Comparison of ENCODE assay signal across 19 cellular contexts in the genomic region with DNA sequence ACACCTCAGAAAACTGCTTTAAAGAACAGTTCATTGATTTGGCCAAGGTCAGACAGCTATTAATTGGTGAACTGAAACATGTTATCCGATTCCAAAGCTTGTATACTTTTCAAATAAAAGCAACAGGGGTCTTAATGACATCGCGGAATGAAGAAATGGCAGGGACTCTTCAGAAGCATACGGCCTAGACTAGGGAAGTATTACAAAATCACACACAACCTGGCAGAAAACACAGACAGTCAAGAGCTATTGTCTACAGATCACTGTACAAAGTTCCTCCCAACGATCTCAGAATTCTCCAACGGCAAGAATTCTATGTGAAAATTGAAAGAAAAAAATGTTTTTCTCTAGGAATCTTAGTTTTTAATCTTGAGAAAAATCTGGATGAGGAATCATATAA.
DNase-seq lines count a peak whose midpoint lies in the region; ATAC-seq and TF ChIP-seq lines count a peak whose summit lies in the region.
"Had no signal": no experiment of that assay in that cellular context is flagged by ENCODE, and none has a peak within 500 bp of the region (broad histone marks: within the 10 kb centered on the region; RNA-seq: fewer than 3 reads in every experiment).

No MANE protein-coding gene starts in this region.

- DNase-seq in HFFc6: no peak
- DNase-seq in NCI-H69 (lab: John Stamatoyannopoulos, UW): peak; percentile 75
- DNase-seq in fibroblast of gingiva (ENCODE audit: low read depth): peak; percentile 16
- DNase-seq in right lobe of liver: no peak
- DNase-seq in foreskin melanocyte: no peak
- DNase-seq in uterus: no peak
- DNase-seq in NCI-H526 treated with DMSO at 0.1 percent for 48 hours (lab: John Stamatoyannopoulos, UW): no peak
- no peak for DNase-seq in NCI-H1694 (lab: John Stamatoyannopoulos, UW)
- DNase-seq: CD4-positive, CD25-positive, alpha-beta regulatory T cell; GM23248; H7; IMR-90; NCI-H1417 treated with DMSO at 0.1 percent for 48 hours; NCI-H2029; Right ventricle myocardium superior; RPMI8226 had no signal

- H3K4me1 ChIP-seq in right lobe of liver (peaks cover 0 to 12% (median 6%) of the 10 kb centered on the region in 4 donors), uterus (no peaks in the 10 kb centered on the region)
- H3K4me1 ChIP-seq: BLaER1, SJSA1 had no signal

- H3K4me3 ChIP-seq in right lobe of liver: no peak overlapping the region
- no peak overlapping the region for H3K4me3 ChIP-seq in uterus
- H3K4me3 ChIP-seq: BLaER1, GM23248, SJSA1 had no signal

- no peaks in the 10 kb centered on the region for H3K27me3 ChIP-seq in right lobe of liver
- H3K27me3 ChIP-seq in uterus: no peaks in the 10 kb centered on the region
- H3K27me3 ChIP-seq: BLaER1, SJSA1 had no signal

- no peaks in the 10 kb centered on the region for H3K27me3 Mint-ChIP-seq in HFFc6 (ENCODE audit: insufficient read depth)
- H3K27me3 Mint-ChIP-seq: CD4-positive, CD25-positive, alpha-beta regulatory T cell had no signal

- no peaks in the 10 kb centered on the region for H3K9me3 ChIP-seq in right lobe of liver
- H3K9me3 ChIP-seq in uterus: no peaks in the 10 kb centered on the region
- H3K9me3 ChIP-seq: SJSA1 had no signal

- peaks cover 46% of the 10 kb centered on the region for H3K4me1 Mint-ChIP-seq in HFFc6 (ENCODE audit: low read depth)

- H3K27ac Mint-ChIP-seq in HFFc6: peak overlapping the region; percentile 49; the same call in 1 of the 2 replicates
- H3K27ac Mint-ChIP-seq: CD4-positive, CD25-positive, alpha-beta regulatory T cell had no signal

- H3K9me3 Mint-ChIP-seq in HFFc6: peaks cover 6% of the 10 kb centered on the region; the same call in 1 of the 2 replicates

- H3K27ac ChIP-seq in right lobe of liver (no peak overlapping the region), uterus (no peak overlapping the region)
- H3K27ac ChIP-seq: BLaER1, GM23248, KMS-11, SJSA1 had no signal

- TF ChIP-seq CTCF in HFFc6 (IDR thresholded peaks at IDR 0.05) (no peak), right lobe of liver (IDR thresholded peaks at IDR 0.05) (no peak), uterus (IDR thresholded peaks at IDR 0.05) (no peak)

- H3K36me3 ChIP-seq in right lobe of liver (no peaks in the 10 kb centered on the region), uterus (no peaks in the 10 kb centered on the region)
- H3K36me3 ChIP-seq: BLaER1, SJSA1 had no signal

- intact Hi-C loops in right lobe of liver (cut with DNase I): no loop called here
- intact Hi-C loops in uterus (cut with DNase I; ENCODE audit: low total_unique reads): no loop called here

- WGBS in right lobe of liver (ENCODE audit: insufficient coverage, low coverage, low lambda C conversion rate, missing lambda C conversion rate): 25% methylated on average over 6 of the region's 6 CpGs

- peaks cover 38% of the 10 kb centered on the region for H3K36me3 Mint-ChIP-seq in HFFc6 (ENCODE audit: low read depth)
- H3K36me3 Mint-ChIP-seq: CD4-positive, CD25-positive, alpha-beta regulatory T cell had no signal

- ATAC-seq in right lobe of liver: peak; percentile 82 to 93 (median 88)

- peak overlapping the region; percentile 16; the same call in 1 of the 2 replicates for H3K4me3 Mint-ChIP-seq in HFFc6
- H3K4me3 Mint-ChIP-seq: CD4-positive, CD25-positive, alpha-beta regulatory T cell had no signal

- no peak for TF ChIP-seq POLR2A in right lobe of liver (IDR thresholded peaks at IDR 0.05)
- TF ChIP-seq POLR2A in uterus (IDR thresholded peaks at IDR 0.05): no peak

Comparison
In these comparisons a context has a peak if more than half of its experiments do, and no peak if none do; other contexts are left out.
1. DNase-seq: peak in NCI-H69 (single experiment) and fibroblast of gingiva (single experiment); none in HFFc6 (single experiment), right lobe of liver (0 of 3), foreskin melanocyte (single experiment), uterus (0 of 2), NCI-H526 treated with DMSO at 0.1 percent for 48 hours (single experiment) and NCI-H1694 (single experiment).